Comparison of ENCODE assay signal across 8 cellular contexts in the genomic region with DNA sequence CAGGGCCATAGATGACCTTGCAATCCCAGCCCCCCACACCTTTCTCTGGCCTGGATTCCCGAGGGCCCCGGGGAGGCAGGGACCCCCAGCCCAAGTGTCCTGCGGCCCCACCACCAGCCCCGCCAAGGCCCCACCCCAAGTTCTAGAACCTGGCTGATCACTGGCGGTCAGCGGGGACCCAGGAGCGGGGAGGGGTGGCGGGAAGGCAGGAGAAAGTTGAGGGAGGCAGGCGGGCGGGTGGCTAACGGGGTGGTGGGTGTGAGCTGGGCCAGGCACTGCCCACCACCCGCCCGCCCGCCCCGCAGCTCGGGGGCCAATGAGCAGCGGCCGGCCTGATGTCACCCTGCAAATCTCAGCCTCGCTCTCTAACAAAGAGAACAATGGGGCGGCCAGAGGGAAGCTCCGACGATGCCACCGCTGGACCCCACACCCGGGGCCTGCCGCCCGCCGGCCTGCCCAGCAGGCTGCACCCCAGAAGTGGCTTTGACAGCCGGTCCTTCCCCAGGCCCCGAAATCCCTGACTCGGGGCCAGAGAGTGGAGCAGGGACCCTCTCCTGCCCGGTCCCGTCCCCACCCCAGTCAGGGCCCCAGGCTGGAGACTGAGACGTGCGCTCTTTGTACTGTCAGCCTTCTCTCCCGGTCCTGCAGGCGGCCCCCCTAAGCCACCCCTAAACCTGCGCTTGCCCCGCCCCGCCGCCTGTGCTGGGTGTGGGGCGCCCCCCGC. TPM values are rescaled to one million over a fixed set of nuclear protein-coding genes. Genes with fewer than 3 reads are reported as not detected.
DNase-seq lines count a peak whose midpoint lies in the region; ATAC-seq, FAIRE-seq and TF ChIP-seq lines count a peak whose summit lies in the region.

No MANE protein-coding gene starts in this region.

- FAIRE-seq in urothelium cell line (lab: Jason Lieb, UNC): no peak

- H3K4me1 Mint-ChIP-seq in activated CD8-positive, alpha-beta memory T cell treated with anti-CD3 and anti-CD28 coated beads, Interleukin-2, amount 10 ng/mL, durations not matched to agents 7 days and 5 days: peaks cover 3% of the 10 kb centered on the region

- H3K36me3 Mint-ChIP-seq in activated CD8-positive, alpha-beta memory T cell treated with anti-CD3 and anti-CD28 coated beads, Interleukin-2, amount 10 ng/mL, durations not matched to agents 7 days and 5 days: no peaks in the 10 kb centered on the region

- peak; percentile 82 for ATAC-seq in Panc1
- ATAC-seq in GM18909 (IDR thresholded peaks at IDR 0.05; ENCODE audit: poor library complexity, unreplicated experiment): no peak
- ATAC-seq in activated CD8-positive, alpha-beta memory T cell treated with anti-CD3 and anti-CD28 coated beads, Interleukin-2, amount 10 ng/mL, durations not matched to agents 7 days and 5 days: no peak
- no peak for ATAC-seq in GM18505 (IDR thresholded peaks at IDR 0.05; ENCODE audit: unreplicated experiment)

- no peak for TF ChIP-seq POLR2A in GM18505 (IDR thresholded peaks at IDR 0.05; ENCODE audit: borderline replicate concordance, extremely low read depth, insufficient read depth, insufficient read length)

- peaks cover 14% of the 10 kb centered on the region for H3K27me3 Mint-ChIP-seq in activated CD8-positive, alpha-beta memory T cell treated with anti-CD3 and anti-CD28 coated beads, Interleukin-2, amount 10 ng/mL, durations not matched to agents 7 days and 5 days

- TF ChIP-seq CTCF in HEK293 (tag by site-specific recombination; IDR thresholded peaks at IDR 0.05) (no peak), Panc1 (IDR thresholded peaks at IDR 0.05) (no peak), epithelial cell of esophagus (IDR thresholded peaks at IDR 0.05; ENCODE audit: insufficient read depth, low read depth, low read length, missing control alignments) (no peak)

- H3K9me3 Mint-ChIP-seq in activated CD8-positive, alpha-beta memory T cell treated with anti-CD3 and anti-CD28 coated beads, Interleukin-2, amount 10 ng/mL, durations not matched to agents 7 days and 5 days (ENCODE audit: low read depth): no peaks in the 10 kb centered on the region

- DNase-seq in Panc1 (ENCODE audit: low read depth, low spot score): no peak
- DNase-seq in epithelial cell of esophagus (ENCODE audit: low read depth): peak; percentile 80
- peak; percentile 86 for DNase-seq in midbrain (lab: John Stamatoyannopoulos, UW)
- peak; percentile 83 for DNase-seq in urothelium cell line (ENCODE audit: low spot score)
- DNase-seq in activated CD8-positive, alpha-beta memory T cell treated with anti-CD3 and anti-CD28 coated beads, Interleukin-2, amount 10 ng/mL, durations not matched to agents 7 days and 5 days: no peak

- H3K27ac ChIP-seq in HEK293 (ENCODE audit: extremely low read depth, low read depth, low read length) (no peak overlapping the region), Panc1 (ENCODE audit: low read length) (no peak overlapping the region)

- H3K27me3 ChIP-seq in Panc1 (ENCODE audit: control insufficient read depth, insufficient read depth, low read length): no peaks in the 10 kb centered on the region

- H3K27ac Mint-ChIP-seq in activated CD8-positive, alpha-beta memory T cell treated with anti-CD3 and anti-CD28 coated beads, Interleukin-2, amount 10 ng/mL, durations not matched to agents 7 days and 5 days: no peak overlapping the region

- H3K4me3 Mint-ChIP-seq in activated CD8-positive, alpha-beta memory T cell treated with anti-CD3 and anti-CD28 coated beads, Interleukin-2, amount 10 ng/mL, durations not matched to agents 7 days and 5 days: no peak overlapping the region

- H3K4me3 ChIP-seq in HEK293 (ENCODE audit: low read depth, low read length): peak overlapping the region; percentile 56
- H3K4me3 ChIP-seq in Panc1 (ENCODE audit: low read depth in 2 of 2, low read length in 2 of 2): peak overlapping the region; percentile 59 to 63
- peak overlapping the region; percentile 59 for H3K4me3 ChIP-seq in epithelial cell of esophagus (ENCODE audit: low read length)

- in situ Hi-C loops in Panc1 (cut with HindIII; ENCODE audit: low pct_unique_long_range_greater_than_20kb, low sequenced_read_pairs): no loop called here

- CTCF ChIA-PET in HEK293 (lab: Yijun Ruan, JAX) (interaction anchor here (0.7 kb wide), 1 partner anchor 19 kb away, joined by 3 read pairs; no protein-coding TSS in a partner anchor), Panc1 (lab: Charles Lee) (interaction anchor here (0.5 kb wide), 1 partner anchor 264 kb away, joined by 3 read pairs; no protein-coding TSS in a partner anchor)
- CTCF ChIA-PET in activated CD8-positive, alpha-beta memory T cell treated with anti-CD3 and anti-CD28 coated beads, Interleukin-2, amount 10 ng/mL, durations not matched to agents 7 days and 5 days (lab: Charles Lee): no interaction called here

- BruUV-seq in Panc1 (replicated peaks; lab: Mats Ljungman, UMichigan): no TSS peak

- POLR2A ChIA-PET in HEK293 (lab: Yijun Ruan, JAX): interaction anchor here (0.6 kb wide), 1 partner anchor 20 kb away, joined by 7 read pairs; no protein-coding TSS in a partner anchor
- POLR2A ChIA-PET in Panc1 (lab: Charles Lee): no interaction called here

- H3K36me3 ChIP-seq in HEK293 (ENCODE audit: control insufficient read depth in 2 of 2, insufficient read depth in 1 of 2, low read length in 2 of 2): peaks cover 4 to 11% of the 10 kb centered on the region in 2 experiments; a peak in 2 of 3 replicates
- H3K36me3 ChIP-seq in Panc1 (ENCODE audit: control insufficient read depth, insufficient read depth, low read length): no peaks in the 10 kb centered on the region; the same call in 1 of the 2 replicates

- no peaks in the 10 kb centered on the region for H3K9me3 ChIP-seq in HEK293 (ENCODE audit: control insufficient read depth, insufficient read depth, low read depth, low read length)
- H3K9me3 ChIP-seq in Panc1 (ENCODE audit: control insufficient read depth, insufficient read depth, low read depth, low read length): no peaks in the 10 kb centered on the region

- intact Hi-C loops in Panc1 (cut with micrococcal nuclease; ENCODE audit: unreplicated experiment): no loop called here

- H3K4me1 ChIP-seq in HEK293 (ENCODE audit: control insufficient read depth, insufficient read depth, low read length) (no peaks in the 10 kb centered on the region), Panc1 (ENCODE audit: control insufficient read depth, insufficient read depth, low read length) (no peaks in the 10 kb centered on the region; the same call in 1 of the 2 replicates)

TF ChIP-seq in HEK293, 187 proteins besides CTCF, POLR2A, EP300 and RAD21 (continues in another document):
- TF ChIP-seq, protein P1, sequence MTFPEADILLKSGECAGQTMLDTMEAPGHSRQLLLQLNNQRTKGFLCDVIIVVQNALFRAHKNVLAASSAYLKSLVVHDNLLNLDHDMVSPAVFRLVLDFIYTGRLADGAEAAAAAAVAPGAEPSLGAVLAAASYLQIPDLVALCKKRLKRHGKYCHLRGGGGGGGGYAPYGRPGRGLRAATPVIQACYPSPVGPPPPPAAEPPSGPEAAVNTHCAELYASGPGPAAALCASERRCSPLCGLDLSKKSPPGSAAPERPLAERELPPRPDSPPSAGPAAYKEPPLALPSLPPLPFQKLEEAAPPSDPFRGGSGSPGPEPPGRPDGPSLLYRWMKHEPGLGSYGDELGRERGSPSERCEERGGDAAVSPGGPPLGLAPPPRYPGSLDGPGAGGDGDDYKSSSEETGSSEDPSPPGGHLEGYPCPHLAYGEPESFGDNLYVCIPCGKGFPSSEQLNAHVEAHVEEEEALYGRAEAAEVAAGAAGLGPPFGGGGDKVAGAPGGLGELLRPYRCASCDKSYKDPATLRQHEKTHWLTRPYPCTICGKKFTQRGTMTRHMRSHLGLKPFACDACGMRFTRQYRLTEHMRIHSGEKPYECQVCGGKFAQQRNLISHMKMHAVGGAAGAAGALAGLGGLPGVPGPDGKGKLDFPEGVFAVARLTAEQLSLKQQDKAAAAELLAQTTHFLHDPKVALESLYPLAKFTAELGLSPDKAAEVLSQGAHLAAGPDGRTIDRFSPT (tag by site-specific recombination; IDR thresholded peaks at IDR 0.05): no peak
- TF ChIP-seq ZFHX2 (tag by site-specific recombination; conservative IDR thresholded peaks at IDR 0.05) (peak; percentile 42), ZNF558 (tag by site-specific recombination; IDR thresholded peaks at IDR 0.05) (no peak), ZNF48 (tag by site-specific recombination; IDR thresholded peaks at IDR 0.05) (no peak), ZNF174 (tag by site-specific recombination; IDR thresholded peaks at IDR 0.05) (no peak)
- TF ChIP-seq, protein P2, sequence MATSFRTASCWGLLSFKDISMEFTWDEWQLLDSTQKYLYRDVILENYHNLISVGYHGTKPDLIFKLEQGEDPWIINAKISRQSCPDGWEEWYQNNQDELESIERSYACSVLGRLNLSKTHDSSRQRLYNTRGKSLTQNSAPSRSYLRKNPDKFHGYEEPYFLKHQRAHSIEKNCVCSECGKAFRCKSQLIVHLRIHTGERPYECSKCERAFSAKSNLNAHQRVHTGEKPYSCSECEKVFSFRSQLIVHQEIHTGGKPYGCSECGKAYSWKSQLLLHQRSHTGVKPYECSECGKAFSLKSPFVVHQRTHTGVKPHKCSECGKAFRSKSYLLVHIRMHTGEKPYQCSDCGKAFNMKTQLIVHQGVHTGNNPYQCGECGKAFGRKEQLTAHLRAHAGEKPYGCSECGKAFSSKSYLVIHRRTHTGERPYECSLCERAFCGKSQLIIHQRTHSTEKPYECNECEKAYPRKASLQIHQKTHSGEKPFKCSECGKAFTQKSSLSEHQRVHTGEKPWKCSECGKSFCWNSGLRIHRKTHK (tag by site-specific recombination; IDR thresholded peaks at IDR 0.05): no peak

RNA-seq across cellular contexts. Expression of a gene that starts 1.6 kb away (rescaled TPM):
- 73.7 TPM for total RNA-seq in Panc1 (2021; ENCODE audit: unreplicated experiment)
- 62.0 TPM for polyA plus RNA-seq in Panc1 (2012; ENCODE audit: insufficient read length)
- 1 to 10 TPM; 7.6 to 9.5 TPM for total RNA-seq in activated CD8-positive, alpha-beta memory T cell treated with anti-CD3 and anti-CD28 coated beads, Interleukin-2, amount 10 ng/mL, durations not matched to agents 7 days and 5 days

RNA-seq across cellular contexts. Expression of a gene that starts 26.1 kb away (rescaled TPM):
- 139 TPM for total RNA-seq in Panc1 (2021; ENCODE audit: unreplicated experiment)
- polyA plus RNA-seq in Panc1 (2012; ENCODE audit: insufficient read length): 96.7 TPM
- total RNA-seq in activated CD8-positive, alpha-beta memory T cell treated with anti-CD3 and anti-CD28 coated beads, Interleukin-2, amount 10 ng/mL, durations not matched to agents 7 days and 5 days: 100 to 1,000 TPM in 1 of 2 experiments, 10 to 100 TPM in 1; 87.4 to 101 TPM

RNA-seq across cellular contexts. Expression of a gene that starts 38.7 kb away (rescaled TPM):
- total RNA-seq in Panc1 (2021; ENCODE audit: unreplicated experiment): 300 TPM
- 270 TPM for polyA plus RNA-seq in Panc1 (2012; ENCODE audit: insufficient read length)
- 100 to 1,000 TPM; 192 to 196 TPM for total RNA-seq in activated CD8-positive, alpha-beta memory T cell treated with anti-CD3 and anti-CD28 coated beads, Interleukin-2, amount 10 ng/mL, durations not matched to agents 7 days and 5 days

RNA-seq across cellular contexts. Expression of a gene that starts 42.7 kb away (rescaled TPM):
- not detected for total RNA-seq in Panc1 (2021; ENCODE audit: unreplicated experiment)
- polyA plus RNA-seq in Panc1 (2012; ENCODE audit: insufficient read length): not detected
- not detected for total RNA-seq in activated CD8-positive, alpha-beta memory T cell treated with anti-CD3 and anti-CD28 coated beads, Interleukin-2, amount 10 ng/mL, durations not matched to agents 7 days and 5 days

RNA-seq across cellular contexts. Expression of a gene that starts 53.7 kb away (rescaled TPM):
- 20.6 TPM for total RNA-seq in Panc1 (2021; ENCODE audit: unreplicated experiment)
- 36.6 TPM for polyA plus RNA-seq in Panc1 (2012; ENCODE audit: insufficient read length)
- 1 to 10 TPM in 1 of 2 experiments, under 1 TPM in 1; 0.91 to 1.2 TPM for total RNA-seq in activated CD8-positive, alpha-beta memory T cell treated with anti-CD3 and anti-CD28 coated beads, Interleukin-2, amount 10 ng/mL, durations not matched to agents 7 days and 5 days

Comparison
In these comparisons a context has a peak if more than half of its experiments do, and no peak if none do; other contexts are left out.
1. DNase-seq: peak in epithelial cell of esophagus (single experiment), midbrain (single experiment) and urothelium cell line (single experiment); none in Panc1 (single experiment) and activated CD8-positive, alpha-beta memory T cell treated with anti-CD3 and anti-CD28 coated beads, Interleukin-2, amount 10 ng/mL, durations not matched to agents 7 days and 5 days (single experiment).
2. Peak in every context shown above with its lines, with median percentiles within 50 percentile points of each other: H3K4me3 ChIP-seq.